Comparison of ENCODE assay signal across 28 cellular contexts in genomic region chr11:46159694-46160093, GRCh38. TPM values are rescaled to one million over a fixed set of nuclear protein-coding genes. Genes with fewer than 3 reads are reported as not detected.
DNase-seq lines count a peak whose midpoint lies in the region; ATAC-seq and TF ChIP-seq lines count a peak whose summit lies in the region.
"Had no signal": no experiment of that assay in that cellular context is flagged by ENCODE, and none has a peak within 500 bp of the region (broad histone marks: within the 10 kb centered on the region; RNA-seq: fewer than 3 reads in every experiment).

No MANE protein-coding gene starts in this region.

- CTCF ChIA-PET in MCF 10A (lab: Yijun Ruan, JAX) = interaction anchor here (0.7 to 3.5 kb wide), 6 partner anchors 9 to 150 kb away, joined by 3 to 18 read pairs (median 4); no protein-coding TSS in a partner anchor

- TF ChIP-seq CTCF in MCF 10A (IDR thresholded peaks at IDR 0.05; ENCODE audit: unreplicated experiment) (no peak), breast epithelium (IDR thresholded peaks at IDR 0.05) (no peak), epithelial cell of esophagus (IDR thresholded peaks at IDR 0.05; ENCODE audit: insufficient read depth, low read depth, low read length, missing control alignments) (no peak), lower lobe of right lung (IDR thresholded peaks at IDR 0.05) (no peak), body of pancreas (IDR thresholded peaks at IDR 0.05) (no peak)

- H3K36me3 ChIP-seq in breast epithelium (no peaks in the 10 kb centered on the region), lower lobe of right lung (no peaks in the 10 kb centered on the region), body of pancreas (replicated peaks in 1 of 2; ENCODE audit: insufficient read depth in 1 of 2, low read depth in 2 of 2) (no peaks in the 10 kb centered on the region)
- H3K36me3 ChIP-seq: ovary, Peyer's patch, upper lobe of left lung had no signal

- H3K4me1 ChIP-seq in breast epithelium (no peaks in the 10 kb centered on the region), lower lobe of right lung (no peaks in the 10 kb centered on the region), body of pancreas (no peaks in the 10 kb centered on the region)
- H3K4me1 ChIP-seq: Peyer's patch, upper lobe of left lung had no signal

- no peaks in the 10 kb centered on the region for H3K9me3 ChIP-seq in breast epithelium
- no peaks in the 10 kb centered on the region for H3K9me3 ChIP-seq in lower lobe of right lung
- no peaks in the 10 kb centered on the region for H3K9me3 ChIP-seq in body of pancreas
- H3K9me3 ChIP-seq: ovary, Peyer's patch, upper lobe of left lung had no signal

- POLR2A ChIA-PET in MCF 10A (lab: Yijun Ruan, JAX) = interaction anchor here (0.6 to 1.9 kb wide), 13 partner anchors 20 to 140 kb away, joined by 3 to 13 read pairs (median 4); partner anchors contain the start of gene PHF21A

- no peak for TF ChIP-seq POLR2A in breast epithelium (IDR thresholded peaks at IDR 0.05)
- TF ChIP-seq POLR2A in body of pancreas (IDR thresholded peaks at IDR 0.05) = no peak

- no peak overlapping the region for H3K4me3 ChIP-seq in breast epithelium
- no peak overlapping the region for H3K4me3 ChIP-seq in epithelial cell of esophagus (ENCODE audit: low read length)
- H3K4me3 ChIP-seq in lower lobe of right lung = no peak overlapping the region
- H3K4me3 ChIP-seq in body of pancreas = no peak overlapping the region
- H3K4me3 ChIP-seq: coronary artery, ovary, Peyer's patch, upper lobe of left lung had no signal

- H3K27me3 ChIP-seq in breast epithelium (no peaks in the 10 kb centered on the region), lower lobe of right lung (ENCODE audit: low read depth) (peaks cover 13% of the 10 kb centered on the region), body of pancreas (no peaks in the 10 kb centered on the region)
- H3K27me3 ChIP-seq: ovary, Peyer's patch, upper lobe of left lung had no signal

- peak; percentile 67 for DNase-seq in MCF 10A (ENCODE audit: unreplicated experiment)
- DNase-seq in breast epithelium (ENCODE audit: low spot score in 2 of 2) = no peak
- peak; percentile 93 for DNase-seq in epithelial cell of esophagus (ENCODE audit: low read depth)
- DNase-seq in lower lobe of right lung = no peak
- DNase-seq in medulla oblongata (ENCODE audit: extremely low spot score) = no peak
- no peak for DNase-seq in body of pancreas
- DNase-seq in Ammon's horn (ENCODE audit: low spot score) = no peak
- DNase-seq: 8988T; activated CD4-positive, CD25-positive, alpha-beta regulatory T cell treated with anti-CD3 and anti-CD28 coated beads, Interleukin-2, amount 50 U/mL, for 72 hours; activated CD8-positive, alpha-beta T cell treated with anti-CD3 and anti-CD28 coated beads, Interleukin-2, amount 10 ng/mL, durations not matched to agents 7 days and 5 days; COR-L47; effector CD8-positive, alpha-beta T cell; erythroblast; GDM1; head of caudate nucleus; NCI-H1930; NCI-H526 treated with DMSO at 0.1 percent for 48 hours; nephron progenitor cell; ovary; Peyer's patch; upper lobe of left lung had no signal

- intact Hi-C loops in MCF 10A (cut with micrococcal nuclease) (no loop called here), breast epithelium (cut with DNase I; ENCODE audit: low total_unique reads) (no loop called here), lower lobe of right lung (cut with DNase I) (no loop called here), body of pancreas (cut with DNase I) (no loop called here)

- no peaks in the 10 kb centered on the region for H3K9me3 Mint-ChIP-seq in MCF 10A (ENCODE audit: unreplicated experiment)
- H3K9me3 Mint-ChIP-seq in stimulated activated memory B cell treated with anti-CD40 and anti-IgM and Interleukin-4, amounts not matched to agents 10 μg/mL and 1 μg/mL and 100 μg/mL, for 72 hours = no peaks in the 10 kb centered on the region
- H3K9me3 Mint-ChIP-seq: activated naive CD4-positive, alpha-beta T cell treated with anti-CD3 and anti-CD28 coated beads, Interleukin-2, amount 50 U/mL, for 24 hours; activated T-helper 2 cell treated with anti-CD3 and anti-CD28 coated beads, Interferon-gamma antibody, Interleukin-2, Interleukin-4, amounts not matched to agents 10 μg/mL and 5 μg/mL and 100 μg/mL, durations not matched to agents 14 hours and 24 hours and 36 hours; stimulated activated effector memory CD8-positive, alpha-beta T cell treated with anti-CD3 and anti-CD28 coated beads, Interleukin-12 subunit alpha, Interleukin-12 subunit beta, amount 100 ng/mL, for 72 hours; T-helper 2 cell treated with Interferon-gamma antibody and Interleukin-4, amounts not matched to agents 5 μg/mL and 100 μg/mL, for 36 hours had no signal

- H3K4me1 Mint-ChIP-seq in MCF 10A (ENCODE audit: insufficient read depth, unreplicated experiment) = peaks cover 19% of the 10 kb centered on the region
- H3K4me1 Mint-ChIP-seq in stimulated activated memory B cell treated with anti-CD40 and anti-IgM and Interleukin-4, amounts not matched to agents 10 μg/mL and 1 μg/mL and 100 μg/mL, for 72 hours = no peaks in the 10 kb centered on the region
- H3K4me1 Mint-ChIP-seq: activated naive CD4-positive, alpha-beta T cell treated with anti-CD3 and anti-CD28 coated beads, Interleukin-2, amount 50 U/mL, for 24 hours; stimulated activated effector memory CD8-positive, alpha-beta T cell treated with anti-CD3 and anti-CD28 coated beads, Interleukin-12 subunit alpha, Interleukin-12 subunit beta, amount 100 ng/mL, for 72 hours had no signal

- H3K27ac Mint-ChIP-seq in MCF 10A (ENCODE audit: low read depth, unreplicated experiment) = peak overlapping the region; percentile 28
- no peak overlapping the region for H3K27ac Mint-ChIP-seq in stimulated activated memory B cell treated with anti-CD40 and anti-IgM and Interleukin-4, amounts not matched to agents 10 μg/mL and 1 μg/mL and 100 μg/mL, for 72 hours
- H3K27ac Mint-ChIP-seq: activated CD8-positive, alpha-beta T cell treated with anti-CD3 and anti-CD28 coated beads, Interleukin-2, amount 10 ng/mL, durations not matched to agents 7 days and 5 days; activated naive CD4-positive, alpha-beta T cell treated with anti-CD3 and anti-CD28 coated beads, Interleukin-2, amount 50 U/mL, for 24 hours; activated T-helper 2 cell treated with anti-CD3 and anti-CD28 coated beads, Interferon-gamma antibody, Interleukin-2, Interleukin-4, amounts not matched to agents 10 μg/mL and 5 μg/mL and 100 μg/mL, durations not matched to agents 14 hours and 24 hours and 36 hours; nephron progenitor cell; stimulated activated effector memory CD8-positive, alpha-beta T cell treated with anti-CD3 and anti-CD28 coated beads, Interleukin-12 subunit alpha, Interleukin-12 subunit beta, amount 100 ng/mL, for 72 hours; T-helper 2 cell treated with Interferon-gamma antibody and Interleukin-4, amounts not matched to agents 5 μg/mL and 100 μg/mL, for 36 hours had no signal

- H3K27ac ChIP-seq in breast epithelium (no peak overlapping the region), lower lobe of right lung (no peak overlapping the region), body of pancreas (no peak overlapping the region)
- H3K27ac ChIP-seq: C4-2B, coronary artery, ovary, Peyer's patch, upper lobe of left lung had no signal

- no peaks in the 10 kb centered on the region for H3K27me3 Mint-ChIP-seq in MCF 10A (ENCODE audit: insufficient read depth, unreplicated experiment)
- H3K27me3 Mint-ChIP-seq in stimulated activated memory B cell treated with anti-CD40 and anti-IgM and Interleukin-4, amounts not matched to agents 10 μg/mL and 1 μg/mL and 100 μg/mL, for 72 hours = peaks cover 52% of the 10 kb centered on the region

- H3K36me3 Mint-ChIP-seq in MCF 10A (ENCODE audit: insufficient read depth, unreplicated experiment) = no peaks in the 10 kb centered on the region
- no peaks in the 10 kb centered on the region for H3K36me3 Mint-ChIP-seq in stimulated activated memory B cell treated with anti-CD40 and anti-IgM and Interleukin-4, amounts not matched to agents 10 μg/mL and 1 μg/mL and 100 μg/mL, for 72 hours
- H3K36me3 Mint-ChIP-seq: activated naive CD4-positive, alpha-beta T cell treated with anti-CD3 and anti-CD28 coated beads, Interleukin-2, amount 50 U/mL, for 24 hours; stimulated activated effector memory CD8-positive, alpha-beta T cell treated with anti-CD3 and anti-CD28 coated beads, Interleukin-12 subunit alpha, Interleukin-12 subunit beta, amount 100 ng/mL, for 72 hours had no signal

- H3K4me3 Mint-ChIP-seq in MCF 10A (ENCODE audit: unreplicated experiment) = peak overlapping the region; percentile 24
- no peak overlapping the region for H3K4me3 Mint-ChIP-seq in stimulated activated memory B cell treated with anti-CD40 and anti-IgM and Interleukin-4, amounts not matched to agents 10 μg/mL and 1 μg/mL and 100 μg/mL, for 72 hours
- H3K4me3 Mint-ChIP-seq: activated CD8-positive, alpha-beta T cell treated with anti-CD3 and anti-CD28 coated beads, Interleukin-2, amount 10 ng/mL, durations not matched to agents 7 days and 5 days; activated naive CD4-positive, alpha-beta T cell treated with anti-CD3 and anti-CD28 coated beads, Interleukin-2, amount 50 U/mL, for 24 hours; nephron progenitor cell; stimulated activated effector memory CD8-positive, alpha-beta T cell treated with anti-CD3 and anti-CD28 coated beads, Interleukin-12 subunit alpha, Interleukin-12 subunit beta, amount 100 ng/mL, for 72 hours; T-helper 2 cell treated with Interferon-gamma antibody and Interleukin-4, amounts not matched to agents 5 μg/mL and 100 μg/mL, for 36 hours had no signal

- BruUV-seq in MCF 10A (replicated peaks; lab: Mats Ljungman, UMichigan) = no TSS peak

- WGBS in body of pancreas, 2 donors = 25 to 35% methylated on average over 2 of the region's 2 CpGs

- peak; percentile 35 to 51 for ATAC-seq in lower lobe of right lung
- ATAC-seq in body of pancreas = no peak
- ATAC-seq in stimulated activated memory B cell treated with anti-CD40 and anti-IgM and Interleukin-4, amounts not matched to agents 10 μg/mL and 1 μg/mL and 100 μg/mL, for 72 hours = no peak
- ATAC-seq: activated CD8-positive, alpha-beta T cell treated with anti-CD3 and anti-CD28 coated beads, Interleukin-2, amount 10 ng/mL, durations not matched to agents 7 days and 5 days; stimulated activated effector memory CD8-positive, alpha-beta T cell treated with anti-CD3 and anti-CD28 coated beads, Interleukin-12 subunit alpha, Interleukin-12 subunit beta, amount 100 ng/mL, for 72 hours had no signal

RNA-seq across cellular contexts. Expression of gene PHF21A, which starts 38.4 kb away (rescaled TPM):
- total RNA-seq in MCF 10A (2022) (33.2 and 37.6 TPM in 2 replicates), breast epithelium (10 to 100 TPM; 23.4 to 70.8 (median 42.7) TPM), lower lobe of right lung (48.4 TPM), body of pancreas (10 to 100 TPM; 11.7 to 49.4 TPM)

Comparison
In these comparisons a context has a peak if more than half of its experiments do, and no peak if none do; other contexts are left out.
1. DNase-seq: peak in MCF 10A (single experiment) and epithelial cell of esophagus (single experiment); none in breast epithelium (0 of 2), lower lobe of right lung (single experiment), medulla oblongata (single experiment), body of pancreas (0 of 4) and Ammon's horn (single experiment).
2. ATAC-seq: peak in lower lobe of right lung (2 of 2); none in body of pancreas (single experiment) and stimulated activated memory B cell treated with anti-CD40 and anti-IgM and Interleukin-4, amounts not matched to agents 10 μg/mL and 1 μg/mL and 100 μg/mL, for 72 hours (single experiment).